24 cellular contexts compared by ENCODE assay signal in genomic region chr12:38954119-38954746, GRCh38. TPM values are rescaled to one million over a fixed set of nuclear protein-coding genes. Genes with fewer than 3 reads are reported as not detected.
"Had no signal": no experiment of that assay in that cellular context is flagged by ENCODE, and none has a peak within 500 bp of the region (broad histone marks: within the 10 kb centered on the region; RNA-seq: fewer than 3 reads in every experiment).

No MANE protein-coding gene starts in this region.

- H3K4me3 Mint-ChIP-seq: mesothelial cell of epicardium; naive thymus-derived CD8-positive, alpha-beta T cell; nephron progenitor cell; stimulated activated memory B cell treated with anti-CD40 and anti-IgM and Interleukin-4, amounts not matched to agents 10 μg/mL and 1 μg/mL and 100 μg/mL, for 72 hours; type B pancreatic cell had no signal

- H3K27me3 Mint-ChIP-seq: progenitor cell of endocrine pancreas; stimulated activated memory B cell treated with anti-CD40 and anti-IgM and Interleukin-4, amounts not matched to agents 10 μg/mL and 1 μg/mL and 100 μg/mL, for 72 hours; type B pancreatic cell had no signal

- H3K36me3 Mint-ChIP-seq: mesothelial cell of epicardium; stimulated activated memory B cell treated with anti-CD40 and anti-IgM and Interleukin-4, amounts not matched to agents 10 μg/mL and 1 μg/mL and 100 μg/mL, for 72 hours; type B pancreatic cell had no signal

- H3K4me1 ChIP-seq: esophagus squamous epithelium, left lung, pancreas, sigmoid colon, spleen, testis, tibial artery had no signal

- H3K27ac Mint-ChIP-seq: mesothelial cell of epicardium; naive thymus-derived CD8-positive, alpha-beta T cell; nephron progenitor cell; progenitor cell of endocrine pancreas; stimulated activated memory B cell treated with anti-CD40 and anti-IgM and Interleukin-4, amounts not matched to agents 10 μg/mL and 1 μg/mL and 100 μg/mL, for 72 hours; type B pancreatic cell had no signal

- H3K4me3 ChIP-seq: coronary artery, esophagus squamous epithelium, left lung, pancreas, sigmoid colon, spleen, testis, tibial artery had no signal

- ATAC-seq: left lung; naive thymus-derived CD8-positive, alpha-beta T cell; pancreas; right cardiac atrium; stimulated activated memory B cell treated with anti-CD40 and anti-IgM and Interleukin-4, amounts not matched to agents 10 μg/mL and 1 μg/mL and 100 μg/mL, for 72 hours; stimulated activated naive CD8-positive, alpha-beta T cell treated with anti-CD3 and anti-CD28 coated beads, Interleukin-15, Interleukin-2, amounts not matched to agents 100 U/mL and 50 U/mL, for 24 hours had no signal

- H3K36me3 ChIP-seq: esophagus squamous epithelium, left lung, pancreas, sigmoid colon, spleen, tibial artery had no signal

- H3K9me3 Mint-ChIP-seq: mesothelial cell of epicardium, nephron progenitor cell, type B pancreatic cell had no signal

- H3K9me3 ChIP-seq: esophagus squamous epithelium, left lung, pancreas, sigmoid colon, testis, tibial artery had no signal

- DNase-seq: dermis blood vessel endothelial cell; effector memory CD4-positive, alpha-beta T cell; erythroblast; esophagus squamous epithelium; kidney; left lung; mesenchymal stem cell; naive thymus-derived CD8-positive, alpha-beta T cell; nephron progenitor cell; pancreas; right cardiac atrium; sigmoid colon; spleen; stimulated activated CD4-positive, alpha-beta T cell treated with anti-CD3 and anti-CD28 coated beads, Interleukin-4, amount 100 ng/mL, for 4 hours; stimulated activated naive CD8-positive, alpha-beta T cell treated with anti-CD3 and anti-CD28 coated beads, Interleukin-15, Interleukin-2, amounts not matched to agents 100 U/mL and 50 U/mL, for 24 hours; substantia nigra; testis; tibial artery had no signal

- H3K4me1 Mint-ChIP-seq: mesothelial cell of epicardium; naive thymus-derived CD8-positive, alpha-beta T cell; nephron progenitor cell; stimulated activated memory B cell treated with anti-CD40 and anti-IgM and Interleukin-4, amounts not matched to agents 10 μg/mL and 1 μg/mL and 100 μg/mL, for 72 hours had no signal

RNA-seq across cellular contexts. Expression of gene CPNE8, which starts 48.8 kb away (rescaled TPM):
- total RNA-seq: myocyte had no signal
